Comparison of ENCODE assay signal across 13 cellular contexts in genomic region chr3:31544634-31545033, GRCh38. TPM values are rescaled to one million over a fixed set of nuclear protein-coding genes. Genes with fewer than 3 reads are reported as not detected.
DNase-seq lines count a peak whose midpoint lies in the region; ATAC-seq and TF ChIP-seq lines count a peak whose summit lies in the region.
"Had no signal": no experiment of that assay in that cellular context is flagged by ENCODE, and none has a peak within 500 bp of the region (broad histone marks: within the 10 kb centered on the region; RNA-seq: fewer than 3 reads in every experiment).

No MANE protein-coding gene starts in this region.

- H3K9me2 ChIP-seq in hepatocyte (replicated peaks; ENCODE audit: insufficient read depth): no peaks in the 10 kb centered on the region

- H3K9me3 ChIP-seq in WERI-Rb-1 (ENCODE audit: severe bottlenecking) (no peaks in the 10 kb centered on the region), hepatocyte (ENCODE audit: low read depth) (no peaks in the 10 kb centered on the region), smooth muscle cell (replicated peaks; ENCODE audit: low read depth) (no peaks in the 10 kb centered on the region)
- H3K9me3 ChIP-seq: sigmoid colon had no signal

- H3K36me3 ChIP-seq in WERI-Rb-1 (no peaks in the 10 kb centered on the region), hepatocyte (replicated peaks; ENCODE audit: insufficient read depth, low read depth) (no peaks in the 10 kb centered on the region), smooth muscle cell (ENCODE audit: low read depth) (no peaks in the 10 kb centered on the region)
- H3K36me3 ChIP-seq: sigmoid colon had no signal

- H4K20me1 ChIP-seq in hepatocyte (ENCODE audit: insufficient read depth, poor library complexity, severe bottlenecking) (peaks cover 68% of the 10 kb centered on the region), smooth muscle cell (ENCODE audit: low read depth) (peaks cover 100% of the 10 kb centered on the region)

- DNase-seq in SKM-1 treated with dmso at 0.1 percent for 144 hours (lab: John Stamatoyannopoulos, UW; ENCODE audit: unreplicated experiment): peak; percentile 47
- DNase-seq in SKM-1 (lab: John Stamatoyannopoulos, UW; ENCODE audit: unreplicated experiment): no peak
- peak; percentile 79 for DNase-seq in WERI-Rb-1
- peak; percentile 22 for DNase-seq in hepatocyte (ENCODE audit: low spot score)
- no peak for DNase-seq in smooth muscle cell (lab: John Stamatoyannopoulos, UW; ENCODE audit: unreplicated experiment)
- no peak for DNase-seq in central memory CD4-positive, alpha-beta T cell
- DNase-seq: activated CD4-positive, alpha-beta memory T cell treated with anti-CD3 and anti-CD28 coated beads, Interleukin-2, amount 10 ng/mL, durations not matched to agents 7 days and 5 days; anterior cingulate cortex; NCI-H1694 treated with DMSO at 0.1 percent for 48 hours; RPMI8226; sigmoid colon had no signal

- peaks cover 7% of the 10 kb centered on the region for H3F3A ChIP-seq in smooth muscle cell (ENCODE audit: low read depth)

- H2AFZ ChIP-seq in hepatocyte (no peak overlapping the region), smooth muscle cell (ENCODE audit: low read depth) (no peak overlapping the region)

- 42% methylated on average over 9 of the region's 9 CpGs for WGBS in hepatocyte (ENCODE audit: low lambda C conversion rate, missing lambda C conversion rate)
- 23% methylated on average over 9 of the region's 9 CpGs for WGBS in smooth muscle cell (ENCODE audit: low lambda C conversion rate)

- H3K4me1 ChIP-seq in hepatocyte (ENCODE audit: insufficient read depth) (peaks cover 3% of the 10 kb centered on the region), smooth muscle cell (ENCODE audit: low read depth) (peaks cover 9% of the 10 kb centered on the region)

- no peak for ATAC-seq in HG02973 (IDR thresholded peaks at IDR 0.05; ENCODE audit: unreplicated experiment)
- no peak for ATAC-seq in HG02938 (IDR thresholded peaks at IDR 0.05; ENCODE audit: unreplicated experiment)

- H3K27me3 ChIP-seq in WERI-Rb-1 (ENCODE audit: insufficient read depth, low read depth, severe bottlenecking) (no peaks in the 10 kb centered on the region), hepatocyte (no peaks in the 10 kb centered on the region), smooth muscle cell (ENCODE audit: low read depth) (no peaks in the 10 kb centered on the region)
- H3K27me3 ChIP-seq: sigmoid colon had no signal

- H3K27ac ChIP-seq in WERI-Rb-1: peak overlapping the region; percentile 51
- H3K27ac ChIP-seq in hepatocyte: peak overlapping the region; percentile 4
- H3K27ac ChIP-seq in smooth muscle cell (ENCODE audit: low read depth): peak overlapping the region; percentile 10

- TF ChIP-seq CTCF in WERI-Rb-1 (IDR thresholded peaks at IDR 0.05; ENCODE audit: low read depth, low read length) (no peak), hepatocyte (IDR thresholded peaks at IDR 0.05; ENCODE audit: poor library complexity) (no peak), smooth muscle cell (IDR thresholded peaks at IDR 0.05; ENCODE audit: borderline replicate concordance, insufficient read depth, poor library complexity, severe bottlenecking) (no peak)

- H3K79me2 ChIP-seq in hepatocyte (peaks cover 100% of the 10 kb centered on the region), smooth muscle cell (ENCODE audit: low read depth) (peaks cover 98% of the 10 kb centered on the region)

- no peak overlapping the region for H3K4me3 ChIP-seq in WERI-Rb-1 (ENCODE audit: low read depth, low read length)
- H3K4me3 ChIP-seq in hepatocyte: no peak overlapping the region
- no peak overlapping the region for H3K4me3 ChIP-seq in smooth muscle cell
- H3K4me3 ChIP-seq: sigmoid colon had no signal

- H3K4me2 ChIP-seq in hepatocyte: peak overlapping the region; percentile 43
- H3K4me2 ChIP-seq in smooth muscle cell: peak overlapping the region; percentile 56

- no peak overlapping the region for H3K9ac ChIP-seq in smooth muscle cell (ENCODE audit: low read depth)

RNA-seq across cellular contexts. Expression of gene STT3B, which starts 11.9 kb away (rescaled TPM):
- total RNA-seq in hepatocyte: 213 and 253 TPM in 2 replicates
- 97.1 and 101 TPM in 2 replicates for polyA plus RNA-seq in hepatocyte
- total RNA-seq in smooth muscle cell: 191 and 214 TPM in 2 replicates
- polyA plus RNA-seq in smooth muscle cell: 79.1 and 82.0 TPM in 2 replicates

Comparison
In these comparisons a context has a peak if more than half of its experiments do, and no peak if none do; other contexts are left out.
1. DNase-seq: peak in SKM-1 treated with dmso at 0.1 percent for 144 hours (single experiment), WERI-Rb-1 (single experiment) and hepatocyte (single experiment); none in SKM-1 (single experiment), smooth muscle cell (single experiment) and central memory CD4-positive, alpha-beta T cell (single experiment).
2. Peak in every context shown above with its lines, with median percentiles within 50 percentile points of each other: H3K27ac ChIP-seq.